ENCODE assay signal across 26 cellular contexts in genomic region chr2:204913312-204913711, GRCh38.
DNase-seq lines count a peak whose midpoint lies in the region; ATAC-seq, FAIRE-seq and TF ChIP-seq lines count a peak whose summit lies in the region.
"Had no signal": no experiment of that assay in that cellular context is flagged by ENCODE, and none has a peak within 500 bp of the region (broad histone marks: within the 10 kb centered on the region; RNA-seq: fewer than 3 reads in every experiment).

No MANE protein-coding gene starts in this region.

- H3K36me3 ChIP-seq in endothelial cell of umbilical vein (ENCODE audit: control insufficient read depth in 2 of 2, extremely low read depth in 1 of 2, insufficient read depth in 2 of 2, low read length in 2 of 2) (no peaks in the 10 kb centered on the region), breast epithelium (no peaks in the 10 kb centered on the region)
- H3K36me3 ChIP-seq: BLaER1 had no signal

- H3K36me3 Mint-ChIP-seq in activated T-cell treated with anti-CD3 and anti-CD28 coated beads, Interleukin-2, amount 50 U/mL, for 72 hours (ENCODE audit: insufficient read depth in 2 of 2): peaks cover 0 to 4% of the 10 kb centered on the region in 2 donors
- no peaks in the 10 kb centered on the region for H3K36me3 Mint-ChIP-seq in activated T-cell treated with anti-CD3 and anti-CD28 coated beads, Interleukin-2, amount 50 U/mL, for 4 hours (ENCODE audit: insufficient read depth)
- no peaks in the 10 kb centered on the region for H3K36me3 Mint-ChIP-seq in activated T-helper 17 cell treated with anti-CD3 and anti-CD28 coated beads, Interleukin-2, amount 50 U/mL, for 72 hours (ENCODE audit: low read depth)
- H3K36me3 Mint-ChIP-seq: CD8-positive, alpha-beta memory T cell had no signal

- H4K20me1 ChIP-seq in endothelial cell of umbilical vein (replicated peaks; ENCODE audit: control insufficient read depth, extremely low read depth, insufficient read depth, low read length): no peaks in the 10 kb centered on the region
- H4K20me1 ChIP-seq: BLaER1 had no signal

- POLR2A ChIA-PET in endothelial cell of umbilical vein (lab: Charles Lee): no interaction called here

- H3K4me1 ChIP-seq in endothelial cell of umbilical vein (ENCODE audit: control insufficient read depth, extremely low read depth, insufficient read depth, low read length): no peaks in the 10 kb centered on the region
- no peaks in the 10 kb centered on the region for H3K4me1 ChIP-seq in breast epithelium
- H3K4me1 ChIP-seq: BLaER1 had no signal

- DNase-seq in activated CD4-positive, CD25-positive, alpha-beta regulatory T cell (lab: John Stamatoyannopoulos, UW): no peak
- no peak for DNase-seq in activated T-cell treated with anti-CD3 and anti-CD28 coated beads, Interleukin-2, amount 50 U/mL, for 72 hours
- DNase-seq in activated T-cell treated with anti-CD3 and anti-CD28 coated beads, Interleukin-2, amount 50 U/mL, for 4 hours: no peak
- DNase-seq in endothelial cell of umbilical vein (ENCODE audit: low read depth, low spot score) (no peak), breast epithelium (ENCODE audit: low spot score in 2 of 2) (no peak), glomerular visceral epithelial cell (ENCODE audit: extremely low spot score) (no peak)
- DNase-seq: CD4-positive, alpha-beta T cell; CD8-positive, alpha-beta memory T cell; DMS 273 treated with DMSO at 0.1 percent for 48 hours; DMS79; EL; GDM1; GM23248; H7; HCEC 1CT had no signal

- no peaks in the 10 kb centered on the region for H3K27me3 ChIP-seq in endothelial cell of umbilical vein (ENCODE audit: control insufficient read depth in 2 of 2, insufficient read depth in 2 of 2, low read length in 2 of 2)
- no peaks in the 10 kb centered on the region for H3K27me3 ChIP-seq in breast epithelium
- H3K27me3 ChIP-seq: BLaER1 had no signal

- H3K27ac ChIP-seq in endothelial cell of umbilical vein (ENCODE audit: insufficient read depth, low read depth, low read length) (no peak overlapping the region), breast epithelium (no peak overlapping the region)
- H3K27ac ChIP-seq: 22Rv1, BLaER1, C4-2B, GM23248 had no signal

- no peak for TF ChIP-seq CTCF in endothelial cell of umbilical vein (IDR thresholded peaks at IDR 0.05; ENCODE audit: extremely low read depth in 1 of 2, insufficient read depth in 1 of 2, low read depth in 1 of 2, low read length in 2 of 2)
- TF ChIP-seq CTCF in breast epithelium (IDR thresholded peaks at IDR 0.05): no peak

- no peaks in the 10 kb centered on the region for H3K27me3 Mint-ChIP-seq in activated T-cell treated with anti-CD3 and anti-CD28 coated beads, Interleukin-2, amount 50 U/mL, for 72 hours (ENCODE audit: low read depth)
- no peaks in the 10 kb centered on the region for H3K27me3 Mint-ChIP-seq in activated T-cell treated with anti-CD3 and anti-CD28 coated beads, Interleukin-2, amount 50 U/mL, for 4 hours (ENCODE audit: low read depth)
- no peaks in the 10 kb centered on the region for H3K27me3 Mint-ChIP-seq in activated T-helper 17 cell treated with anti-CD3 and anti-CD28 coated beads, Interleukin-2, amount 50 U/mL, for 72 hours
- H3K27me3 Mint-ChIP-seq: B cell; CD4-positive, alpha-beta T cell had no signal

- no peak overlapping the region for H3K4me3 ChIP-seq in endothelial cell of umbilical vein (replicated peaks in 1 of 3; ENCODE audit: insufficient read depth in 1 of 3, low read depth in 1 of 3, low read length in 3 of 3)
- no peak overlapping the region for H3K4me3 ChIP-seq in breast epithelium
- H3K4me3 ChIP-seq: BLaER1, GM12878, GM23248 had no signal

- peaks cover 0 to 4% of the 10 kb centered on the region in 2 donors for H3K9me3 Mint-ChIP-seq in activated T-cell treated with anti-CD3 and anti-CD28 coated beads, Interleukin-2, amount 50 U/mL, for 72 hours
- H3K9me3 Mint-ChIP-seq in activated T-cell treated with anti-CD3 and anti-CD28 coated beads, Interleukin-2, amount 50 U/mL, for 4 hours: no peaks in the 10 kb centered on the region
- H3K9me3 Mint-ChIP-seq in activated T-helper 17 cell treated with anti-CD3 and anti-CD28 coated beads, Interleukin-2, amount 50 U/mL, for 72 hours: peaks cover 3% of the 10 kb centered on the region

- no TSS peak for BruUV-seq in endothelial cell of umbilical vein (replicated peaks; lab: Mats Ljungman, UMichigan)

- no peak overlapping the region for H3K4me3 Mint-ChIP-seq in activated T-cell treated with anti-CD3 and anti-CD28 coated beads, Interleukin-2, amount 50 U/mL, for 72 hours
- no peak overlapping the region for H3K4me3 Mint-ChIP-seq in activated T-cell treated with anti-CD3 and anti-CD28 coated beads, Interleukin-2, amount 50 U/mL, for 4 hours
- H3K4me3 Mint-ChIP-seq in activated T-helper 17 cell treated with anti-CD3 and anti-CD28 coated beads, Interleukin-2, amount 50 U/mL, for 72 hours: no peak overlapping the region
- H3K4me3 Mint-ChIP-seq: B cell; CD4-positive, alpha-beta T cell; CD8-positive, alpha-beta memory T cell had no signal

- no peaks in the 10 kb centered on the region for H3K9me1 ChIP-seq in endothelial cell of umbilical vein (replicated peaks; ENCODE audit: control insufficient read depth, extremely low read depth, insufficient read depth, low read length)

- no peaks in the 10 kb centered on the region for H3K4me1 Mint-ChIP-seq in activated T-cell treated with anti-CD3 and anti-CD28 coated beads, Interleukin-2, amount 50 U/mL, for 72 hours (ENCODE audit: low read depth)
- H3K4me1 Mint-ChIP-seq in activated T-cell treated with anti-CD3 and anti-CD28 coated beads, Interleukin-2, amount 50 U/mL, for 4 hours (ENCODE audit: low read depth): no peaks in the 10 kb centered on the region
- no peaks in the 10 kb centered on the region for H3K4me1 Mint-ChIP-seq in activated T-helper 17 cell treated with anti-CD3 and anti-CD28 coated beads, Interleukin-2, amount 50 U/mL, for 72 hours
- H3K4me1 Mint-ChIP-seq: B cell; CD8-positive, alpha-beta memory T cell had no signal

- H3K9me3 ChIP-seq in endothelial cell of umbilical vein (replicated peaks; ENCODE audit: control insufficient read depth, insufficient read depth, low read length) (no peaks in the 10 kb centered on the region), breast epithelium (no peaks in the 10 kb centered on the region)
- H3K9me3 ChIP-seq: BLaER1 had no signal

- no peak overlapping the region for H3K27ac Mint-ChIP-seq in activated T-cell treated with anti-CD3 and anti-CD28 coated beads, Interleukin-2, amount 50 U/mL, for 72 hours
- H3K27ac Mint-ChIP-seq in activated T-helper 17 cell treated with anti-CD3 and anti-CD28 coated beads, Interleukin-2, amount 50 U/mL, for 72 hours: no peak overlapping the region
- H3K27ac Mint-ChIP-seq: B cell; CD4-positive, alpha-beta T cell; CD8-positive, alpha-beta memory T cell had no signal

- H3K9ac ChIP-seq in endothelial cell of umbilical vein (replicated peaks; ENCODE audit: extremely low read depth, insufficient read depth, low read length): no peak overlapping the region
- H3K9ac ChIP-seq: BLaER1, GM23248 had no signal

- H3K79me2 ChIP-seq in endothelial cell of umbilical vein (ENCODE audit: control insufficient read depth, insufficient read depth, low read length): no peaks in the 10 kb centered on the region

- intact Hi-C loops in endothelial cell of umbilical vein (cut with micrococcal nuclease): no loop called here
- intact Hi-C loops in breast epithelium (cut with DNase I; ENCODE audit: low total_unique reads): no loop called here

- CTCF ChIA-PET in endothelial cell of umbilical vein (lab: Charles Lee): interaction anchor here (1.5 kb wide), 1 partner anchor 9 kb away, joined by 4 read pairs; no protein-coding TSS in a partner anchor

- dilution Hi-C loops in endothelial cell of umbilical vein (cut with MboI; ENCODE audit: extremely low pct_ligation_motif_present, low sequenced_read_pairs): no loop called here

- H3K4me2 ChIP-seq in endothelial cell of umbilical vein (ENCODE audit: insufficient read depth, low read length): no peak overlapping the region
- H3K4me2 ChIP-seq: BLaER1 had no signal

- peak; percentile 45 to 56 for ATAC-seq in activated CD4-positive, CD25-positive, alpha-beta regulatory T cell treated with anti-CD3 and anti-CD28 coated beads, Interleukin-2, amount 50 U/mL, for 24 hours
- peak; percentile 45 to 80 for ATAC-seq in activated T-cell treated with anti-CD3 and anti-CD28 coated beads, Interleukin-2, amount 50 U/mL, for 72 hours (replicated peaks in 1 of 2)
- no peak for ATAC-seq in activated T-cell treated with anti-CD3 and anti-CD28 coated beads, Interleukin-2, amount 50 U/mL, for 4 hours
- peak; percentile 70 for ATAC-seq in activated T-helper 17 cell treated with anti-CD3 and anti-CD28 coated beads, Interleukin-2, amount 50 U/mL, for 72 hours (replicated peaks)

- peak; percentile 37 for FAIRE-seq in endothelial cell of umbilical vein (lab: Jason Lieb, UNC)
- FAIRE-seq: A204.1, D721Med, GM12878, GM19239, H1 had no signal

- no peak overlapping the region for H2AFZ ChIP-seq in endothelial cell of umbilical vein (ENCODE audit: low read depth, low read length)
- H2AFZ ChIP-seq: GM23248 had no signal

- TF ChIP-seq POLR2A in endothelial cell of umbilical vein (IDR thresholded peaks at IDR 0.05; ENCODE audit: low read depth, low read length) (no peak), breast epithelium (IDR thresholded peaks at IDR 0.05) (no peak)

TF ChIP-seq in endothelial cell of umbilical vein, 7 proteins besides CTCF, POLR2A, EP300 and RAD21:
- TF ChIP-seq GATA2 (IDR thresholded peaks at IDR 0.05; ENCODE audit: insufficient read depth, insufficient read length, low read depth, low read length) (no peak), FOS (IDR thresholded peaks at IDR 0.05; ENCODE audit: borderline replicate concordance, insufficient read depth, low read length) (no peak), JUN (IDR thresholded peaks at IDR 0.05; ENCODE audit: borderline replicate concordance, insufficient read depth, insufficient read length, low read depth) (no peak), POLR2AphosphoS5 (IDR thresholded peaks at IDR 0.05; ENCODE audit: insufficient read depth, low read depth, low read length) (no peak), MAX (IDR thresholded peaks at IDR 0.05; ENCODE audit: insufficient read depth, insufficient read length) (no peak), MYC (IDR thresholded peaks at IDR 0.05; ENCODE audit: low read depth, low read length) (no peak), EZH2 (IDR thresholded peaks at IDR 0.05; ENCODE audit: borderline replicate concordance, low read depth, low read length, severe bottlenecking) (no peak)

Comparison
In these comparisons a context has a peak if more than half of its experiments do, and no peak if none do; other contexts are left out.
1. ATAC-seq: peak in activated CD4-positive, CD25-positive, alpha-beta regulatory T cell treated with anti-CD3 and anti-CD28 coated beads, Interleukin-2, amount 50 U/mL, for 24 hours (2 of 2), activated T-cell treated with anti-CD3 and anti-CD28 coated beads, Interleukin-2, amount 50 U/mL, for 72 hours (2 of 2) and activated T-helper 17 cell treated with anti-CD3 and anti-CD28 coated beads, Interleukin-2, amount 50 U/mL, for 72 hours (single experiment); none in activated T-cell treated with anti-CD3 and anti-CD28 coated beads, Interleukin-2, amount 50 U/mL, for 4 hours (0 of 2).